Comparison of ENCODE assay signal across 9 cellular contexts in genomic region chr14:80942158-80942738, GRCh38. TPM values are rescaled to one million over a fixed set of nuclear protein-coding genes. Genes with fewer than 3 reads are reported as not detected.
DNase-seq lines count a peak whose midpoint lies in the region; ATAC-seq and TF ChIP-seq lines count a peak whose summit lies in the region.
"Had no signal": no experiment of that assay in that cellular context is flagged by ENCODE, and none has a peak within 500 bp of the region (broad histone marks: within the 10 kb centered on the region; RNA-seq: fewer than 3 reads in every experiment).

No MANE protein-coding gene starts in this region.

- peaks cover 2% of the 10 kb centered on the region for H3K9me3 Mint-ChIP-seq in stimulated activated effector memory CD8-positive, alpha-beta T cell treated with anti-CD3 and anti-CD28 coated beads, Interleukin-12 subunit alpha, Interleukin-12 subunit beta, amount 100 ng/mL, for 72 hours

- peak overlapping the region; percentile 89 for H3K4me3 Mint-ChIP-seq in T-helper 17 cell
- peak overlapping the region; percentile 80 for H3K4me3 Mint-ChIP-seq in stimulated activated effector memory CD8-positive, alpha-beta T cell treated with anti-CD3 and anti-CD28 coated beads, Interleukin-12 subunit alpha, Interleukin-12 subunit beta, amount 100 ng/mL, for 72 hours

- H3K27me3 ChIP-seq in foreskin keratinocyte, result no peaks in the 10 kb centered on the region

- no peak for TF ChIP-seq CTCF in foreskin keratinocyte (conservative IDR thresholded peaks at IDR 0.05)

- peak overlapping the region; percentile 60 for H3K27ac ChIP-seq in foreskin keratinocyte

- peaks cover 29% of the 10 kb centered on the region for H3K4me1 ChIP-seq in foreskin keratinocyte

- H3K4me1 Mint-ChIP-seq in T-helper 17 cell, result peaks cover 17% of the 10 kb centered on the region
- H3K4me1 Mint-ChIP-seq in stimulated activated effector memory CD8-positive, alpha-beta T cell treated with anti-CD3 and anti-CD28 coated beads, Interleukin-12 subunit alpha, Interleukin-12 subunit beta, amount 100 ng/mL, for 72 hours, result peaks cover 32% of the 10 kb centered on the region

- H3K27ac Mint-ChIP-seq in T-helper 17 cell, result peak overlapping the region; percentile 96
- peak overlapping the region; percentile 95 for H3K27ac Mint-ChIP-seq in stimulated activated effector memory CD8-positive, alpha-beta T cell treated with anti-CD3 and anti-CD28 coated beads, Interleukin-12 subunit alpha, Interleukin-12 subunit beta, amount 100 ng/mL, for 72 hours

- H3K27me3 Mint-ChIP-seq in T-helper 17 cell, result peaks cover 2% of the 10 kb centered on the region

- H3K36me3 Mint-ChIP-seq in T-helper 17 cell (ENCODE audit: low read depth), result no peaks in the 10 kb centered on the region
- no peaks in the 10 kb centered on the region for H3K36me3 Mint-ChIP-seq in stimulated activated effector memory CD8-positive, alpha-beta T cell treated with anti-CD3 and anti-CD28 coated beads, Interleukin-12 subunit alpha, Interleukin-12 subunit beta, amount 100 ng/mL, for 72 hours

- intact Hi-C loops in posterior cingulate gyrus (cut with DNase I), result no loop called here

- H3K9me3 ChIP-seq in T-helper 17 cell (ENCODE audit: control insufficient read depth, low read length, poor library complexity, severe bottlenecking), result no peaks in the 10 kb centered on the region

- peak; percentile 39 to 40 for ATAC-seq in activated CD4-positive, CD25-positive, alpha-beta regulatory T cell treated with anti-CD3 and anti-CD28 coated beads, Interleukin-2, amount 50 U/mL, for 24 hours
- peak; percentile 16 for ATAC-seq in HG02973 (IDR thresholded peaks at IDR 0.05; ENCODE audit: unreplicated experiment)
- peak; percentile 33 for ATAC-seq in T-helper 17 cell
- peak; percentile 0 for ATAC-seq in foreskin keratinocyte
- peak; percentile 58 for ATAC-seq in stimulated activated effector memory CD8-positive, alpha-beta T cell treated with anti-CD3 and anti-CD28 coated beads, Interleukin-12 subunit alpha, Interleukin-12 subunit beta, amount 100 ng/mL, for 72 hours

- no peak for DNase-seq in activated CD4-positive, CD25-positive, alpha-beta regulatory T cell treated with anti-CD3 and anti-CD28 coated beads, Interleukin-2, amount 50 U/mL, for 72 hours
- DNase-seq in T-helper 17 cell (no peak), foreskin keratinocyte (no peak), posterior cingulate gyrus (no peak)
- DNase-seq in stimulated activated effector memory CD8-positive, alpha-beta T cell treated with anti-CD3 and anti-CD28 coated beads, Interleukin-12 subunit alpha, Interleukin-12 subunit beta, amount 100 ng/mL, for 72 hours (ENCODE audit: low spot score in 2 of 2), result no peak
- DNase-seq in stimulated activated CD4-positive, alpha-beta T cell treated with anti-CD3 and anti-CD28 coated beads, Interleukin-12 subunit alpha, Interleukin-12 subunit beta, amount 100 ng/mL, for 4 hours, result no peak

RNA-seq across cellular contexts. Expression of gene CEP128, which starts 0.7 kb away (rescaled TPM):
- total RNA-seq in T-helper 17 cell (10 to 100 TPM; 19.6 to 25.1 TPM), foreskin keratinocyte (12.4 and 14.8 TPM in 2 replicates)
- 3.0 and 4.9 TPM in 2 replicates for polyA plus RNA-seq in foreskin keratinocyte

RNA-seq across cellular contexts. Expression of gene TSHR, which starts 13.2 kb away (rescaled TPM):
- total RNA-seq in T-helper 17 cell (under 1 TPM; 0.13 to 0.50 TPM), foreskin keratinocyte (not detected in 2 replicates)
- not detected in 2 replicates for polyA plus RNA-seq in foreskin keratinocyte
- total RNA-seq: glomerular endothelial cell had no signal

Comparison
In these comparisons a context has a peak if more than half of its experiments do, and no peak if none do; other contexts are left out.
1. ATAC-seq: peak in every context shown above with its lines; median percentile 58 in stimulated activated effector memory CD8-positive, alpha-beta T cell treated with anti-CD3 and anti-CD28 coated beads, Interleukin-12 subunit alpha, Interleukin-12 subunit beta, amount 100 ng/mL, for 72 hours; 40 in activated CD4-positive, CD25-positive, alpha-beta regulatory T cell treated with anti-CD3 and anti-CD28 coated beads, Interleukin-2, amount 50 U/mL, for 24 hours; 33 in T-helper 17 cell; 16 in HG02973; 0 in foreskin keratinocyte.